ENCODE assay signal across 12 cellular contexts in the genomic region with DNA sequence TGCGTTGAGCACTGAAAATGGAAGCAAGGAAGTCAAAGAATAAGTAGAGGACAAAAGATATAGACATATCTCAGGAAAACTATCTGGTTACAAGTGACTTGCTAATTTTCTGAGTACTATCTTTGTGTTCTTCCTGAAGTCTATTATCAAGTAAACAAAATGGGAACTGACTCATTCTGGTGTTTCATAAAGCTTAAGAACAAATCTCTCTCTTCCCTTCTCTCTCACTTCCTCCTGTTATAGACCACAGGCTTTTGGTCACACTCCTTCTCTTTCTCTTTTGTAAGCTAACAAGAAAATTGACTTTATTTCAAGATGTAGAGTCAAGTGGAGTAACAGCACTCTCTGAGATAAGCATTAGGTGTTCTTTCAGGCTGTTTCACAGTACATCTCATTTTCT.
DNase-seq lines count a peak whose midpoint lies in the region; ATAC-seq and TF ChIP-seq lines count a peak whose summit lies in the region.
"Had no signal": no experiment of that assay in that cellular context is flagged by ENCODE, and none has a peak within 500 bp of the region (broad histone marks: within the 10 kb centered on the region; RNA-seq: fewer than 3 reads in every experiment).

No MANE protein-coding gene starts in this region.

- H3K9me3 Mint-ChIP-seq in Caco-2 (ENCODE audit: unreplicated experiment): no peaks in the 10 kb centered on the region
- peaks cover 22% of the 10 kb centered on the region for H3K9me3 Mint-ChIP-seq in T-helper 2 cell treated with Interferon-gamma antibody and Interleukin-4, amounts not matched to agents 5 μg/mL and 100 μg/mL, for 36 hours
- H3K9me3 Mint-ChIP-seq: activated naive CD4-positive, alpha-beta T cell treated with anti-CD3 and anti-CD28 coated beads, Interleukin-2, amount 50 U/mL, for 24 hours had no signal

- no peaks in the 10 kb centered on the region for H3K9me3 ChIP-seq in OCI-LY7 (ENCODE audit: low read length)
- no peaks in the 10 kb centered on the region for H3K9me3 ChIP-seq in transverse colon
- no peaks in the 10 kb centered on the region for H3K9me3 ChIP-seq in Caco-2
- H3K9me3 ChIP-seq: thoracic aorta had no signal

- no peak for TF ChIP-seq CTCF in OCI-LY7 (conservative IDR thresholded peaks at IDR 0.05; ENCODE audit: low read length)
- no peak for TF ChIP-seq CTCF in transverse colon (IDR thresholded peaks at IDR 0.05)
- no peak for TF ChIP-seq CTCF in Caco-2 (IDR thresholded peaks at IDR 0.05; ENCODE audit: insufficient read depth in 1 of 2, low read depth in 1 of 2, low read length in 1 of 2, severe bottlenecking in 1 of 2, unreplicated experiment in 1 of 2)

- H3K27me3 Mint-ChIP-seq in Caco-2 (ENCODE audit: insufficient read depth, unreplicated experiment): no peaks in the 10 kb centered on the region
- no peaks in the 10 kb centered on the region for H3K27me3 Mint-ChIP-seq in T-helper 2 cell treated with Interferon-gamma antibody and Interleukin-4, amounts not matched to agents 5 μg/mL and 100 μg/mL, for 36 hours (ENCODE audit: low read depth)
- H3K27me3 Mint-ChIP-seq: activated naive CD4-positive, alpha-beta T cell treated with anti-CD3 and anti-CD28 coated beads, Interleukin-2, amount 50 U/mL, for 24 hours had no signal

- H2AFZ ChIP-seq in ACC112 (ENCODE audit: low read length, unreplicated experiment): peak overlapping the region; percentile 55
- peak overlapping the region; percentile 91 for H2AFZ ChIP-seq in OCI-LY7 (ENCODE audit: low read length)

- BruUV-seq in OCI-LY7 (replicated peaks; lab: Mats Ljungman, UMichigan) (no TSS peak), Caco-2 (replicated peaks; lab: Mats Ljungman, UMichigan) (no TSS peak)

- CTCF ChIA-PET in OCI-LY7 (lab: Charles Lee; ENCODE audit: unreplicated experiment): no interaction called here
- CTCF ChIA-PET in Caco-2 (lab: Charles Lee): no interaction called here

- H4K20me1 ChIP-seq in OCI-LY7 (ENCODE audit: insufficient read depth, low read length): no peaks in the 10 kb centered on the region

- 75 to 94% methylated on average over 1 of the region's 1 CpG for WGBS in transverse colon (ENCODE audit: low coverage in 1 of 2), 2 donors

- no peak for TF ChIP-seq POLR2A in transverse colon (IDR thresholded peaks at IDR 0.05)

- ATAC-seq in GM19438 (IDR thresholded peaks at IDR 0.05; ENCODE audit: low read depth, unreplicated experiment) (peak; percentile 100), HG03045 (IDR thresholded peaks at IDR 0.05; ENCODE audit: unreplicated experiment) (peak; percentile 98)

- POLR2A ChIA-PET in OCI-LY7 (lab: Charles Lee): interaction anchor here (0.6 to 2.7 kb wide), 8 partner anchors 9 to 62 kb away, joined by 3 to 10 read pairs (median 5); no protein-coding TSS in a partner anchor
- POLR2A ChIA-PET in Caco-2 (lab: Charles Lee): no interaction called here

- H3K27me3 ChIP-seq in ACC112 (ENCODE audit: insufficient read depth, low read length) (no peaks in the 10 kb centered on the region), transverse colon (no peaks in the 10 kb centered on the region), Caco-2 (replicated peaks; ENCODE audit: control insufficient read depth, insufficient read depth, low read length) (no peaks in the 10 kb centered on the region)
- H3K27me3 ChIP-seq: right atrium auricular region had no signal

- no peaks in the 10 kb centered on the region for H3K4me1 Mint-ChIP-seq in Caco-2 (ENCODE audit: low read depth, unreplicated experiment)
- H3K4me1 Mint-ChIP-seq in T-helper 2 cell treated with Interferon-gamma antibody and Interleukin-4, amounts not matched to agents 5 μg/mL and 100 μg/mL, for 36 hours (ENCODE audit: low read depth): no peaks in the 10 kb centered on the region
- H3K4me1 Mint-ChIP-seq: activated naive CD4-positive, alpha-beta T cell treated with anti-CD3 and anti-CD28 coated beads, Interleukin-2, amount 50 U/mL, for 24 hours had no signal

- H3K79me2 ChIP-seq in ACC112 (ENCODE audit: control insufficient read depth, insufficient read depth, low read length, unreplicated experiment) (no peaks in the 10 kb centered on the region), OCI-LY7 (ENCODE audit: insufficient read depth, low read depth, low read length) (no peaks in the 10 kb centered on the region)

- no peak overlapping the region for H3K4me3 Mint-ChIP-seq in Caco-2 (ENCODE audit: unreplicated experiment)
- no peak overlapping the region for H3K4me3 Mint-ChIP-seq in T-helper 2 cell treated with Interferon-gamma antibody and Interleukin-4, amounts not matched to agents 5 μg/mL and 100 μg/mL, for 36 hours
- H3K4me3 Mint-ChIP-seq: activated naive CD4-positive, alpha-beta T cell treated with anti-CD3 and anti-CD28 coated beads, Interleukin-2, amount 50 U/mL, for 24 hours had no signal

- no peak overlapping the region for H3K27ac Mint-ChIP-seq in Caco-2 (ENCODE audit: unreplicated experiment)
- no peak overlapping the region for H3K27ac Mint-ChIP-seq in T-helper 2 cell treated with Interferon-gamma antibody and Interleukin-4, amounts not matched to agents 5 μg/mL and 100 μg/mL, for 36 hours
- H3K27ac Mint-ChIP-seq: activated naive CD4-positive, alpha-beta T cell treated with anti-CD3 and anti-CD28 coated beads, Interleukin-2, amount 50 U/mL, for 24 hours had no signal

- H3K36me3 Mint-ChIP-seq in Caco-2 (ENCODE audit: insufficient read depth, unreplicated experiment): no peaks in the 10 kb centered on the region
- H3K36me3 Mint-ChIP-seq in T-helper 2 cell treated with Interferon-gamma antibody and Interleukin-4, amounts not matched to agents 5 μg/mL and 100 μg/mL, for 36 hours (ENCODE audit: low read depth): no peaks in the 10 kb centered on the region
- H3K36me3 Mint-ChIP-seq: activated naive CD4-positive, alpha-beta T cell treated with anti-CD3 and anti-CD28 coated beads, Interleukin-2, amount 50 U/mL, for 24 hours had no signal

- intact Hi-C loops in OCI-LY7 (cut with micrococcal nuclease; ENCODE audit: unreplicated experiment): no loop called here
- intact Hi-C loops in transverse colon (cut with DNase I; ENCODE audit: low total_unique reads): no loop called here
- intact Hi-C loops in Caco-2 (cut with micrococcal nuclease; ENCODE audit: unreplicated experiment): no loop called here

- H3K36me3 ChIP-seq in ACC112 (ENCODE audit: insufficient read depth, low read length) (no peaks in the 10 kb centered on the region), OCI-LY7 (ENCODE audit: insufficient read depth, low read length) (no peaks in the 10 kb centered on the region), transverse colon (no peaks in the 10 kb centered on the region), Caco-2 (ENCODE audit: control insufficient read depth, insufficient read depth, low read length) (no peaks in the 10 kb centered on the region)
- H3K36me3 ChIP-seq: right atrium auricular region, thoracic aorta had no signal

- peak overlapping the region; percentile 62 for H3K4me2 ChIP-seq in OCI-LY7 (ENCODE audit: low read length)

- in situ Hi-C loops in transverse colon (cut with MboI; ENCODE audit: low pct_ligation_motif_present in 1 of 4, low pct_unique_long_range_greater_than_20kb in 1 of 4, low sequenced_read_pairs in 3 of 4): no loop called here

- peaks cover 8% of the 10 kb centered on the region for H3K4me1 ChIP-seq in ACC112 (ENCODE audit: control insufficient read depth, insufficient read depth, low read length, unreplicated experiment)
- H3K4me1 ChIP-seq in OCI-LY7 (ENCODE audit: insufficient read depth, low read length, poor library complexity, severe bottlenecking): peaks cover 15% of the 10 kb centered on the region
- H3K4me1 ChIP-seq in transverse colon: no peaks in the 10 kb centered on the region
- no peaks in the 10 kb centered on the region for H3K4me1 ChIP-seq in Caco-2
- H3K4me1 ChIP-seq: right atrium auricular region had no signal

- TF ChIP-seq EP300 in transverse colon (IDR thresholded peaks at IDR 0.05; ENCODE audit: low read depth): no peak

- H3K4me3 ChIP-seq in ACC112 (ENCODE audit: low read depth, low read length): no peak overlapping the region
- H3K4me3 ChIP-seq in OCI-LY7 (ENCODE audit: low read depth, low read length, poor library complexity, severe bottlenecking): peak overlapping the region; percentile 15
- H3K4me3 ChIP-seq in transverse colon: no peak overlapping the region
- no peak overlapping the region for H3K4me3 ChIP-seq in Caco-2 (ENCODE audit: low read depth, low read length)
- H3K4me3 ChIP-seq: right atrium auricular region, thoracic aorta had no signal

- H3K9me2 ChIP-seq in OCI-LY7 (ENCODE audit: insufficient read depth, low read length): no peaks in the 10 kb centered on the region

- DNase-seq in OCI-LY7 (ENCODE audit: low spot score) (peak; percentile 66), NCI-H510A (lab: John Stamatoyannopoulos, UW) (no peak), transverse colon (no peak), Caco-2 (no peak)
- DNase-seq in T-helper 2 cell treated with Interferon-gamma antibody and Interleukin-4, amounts not matched to agents 5 μg/mL and 100 μg/mL, for 36 hours (ENCODE audit: low spot score): no peak

- H3K27ac ChIP-seq in ACC112 (ENCODE audit: low read depth, low read length) (no peak overlapping the region), OCI-LY7 (ENCODE audit: low read depth, low read length, poor library complexity, severe bottlenecking) (peak overlapping the region; percentile 36), transverse colon (no peak overlapping the region)
- H3K27ac ChIP-seq: right atrium auricular region, RWPE1, thoracic aorta had no signal
